8 cellular contexts compared by ENCODE assay signal in genomic region chr11:43880640-43881159, GRCh38. TPM values are rescaled to one million over a fixed set of nuclear protein-coding genes. Genes with fewer than 3 reads are reported as not detected.
DNase-seq lines count a peak whose midpoint lies in the region; ATAC-seq and TF ChIP-seq lines count a peak whose summit lies in the region.

Gene ALKBH3 (plus strand): TSS chr11:43880831. CDS start chr11:43882653, 1,822 bp downstream.

- intact Hi-C loops in activated T-helper 2 cell treated with anti-CD3 and anti-CD28 coated beads, Interferon-gamma antibody, Interleukin-2, Interleukin-4, amounts not matched to agents 10 μg/mL and 5 μg/mL and 100 μg/mL, durations not matched to agents 14 hours and 24 hours and 36 hours (cut with micrococcal nuclease): loop anchor here (1.0 to 5.0 kb wide), 2 partner anchors 11 to 238 kb away; no protein-coding TSS in a partner anchor
- intact Hi-C loops in natural killer cell (cut with micrococcal nuclease): loop anchor here (1.0 to 5.0 kb wide), 2 partner anchors 11 to 198 kb away; partner anchors contain the start of gene HSD17B12

- DNase-seq in GM23248: peak; percentile 97
- DNase-seq in RWPE2 (ENCODE audit: low spot score): peak; percentile 92
- DNase-seq in activated T-helper 2 cell treated with anti-CD3 and anti-CD28 coated beads, Interferon-gamma antibody, Interleukin-2, Interleukin-4, amounts not matched to agents 10 μg/mL and 5 μg/mL and 100 μg/mL, durations not matched to agents 14 hours and 24 hours and 36 hours (ENCODE audit: low spot score): peak; percentile 85
- DNase-seq in fibroblast of peridontal ligament (ENCODE audit: extremely low read depth): peak; percentile 93
- DNase-seq in natural killer cell: peak; percentile 86
- DNase-seq in stimulated activated naive B cell treated with anti-CD40 and anti-IgM and Interleukin-4, amounts not matched to agents 10 μg/mL and 1 μg/mL and 100 μg/mL, for 72 hours: peak; percentile 83

- peaks cover 24% of the 10 kb centered on the region for H3K36me3 ChIP-seq in DOHH2 (ENCODE audit: control insufficient read depth, low read length)
- peaks cover 29% of the 10 kb centered on the region for H3K36me3 ChIP-seq in GM23248 (ENCODE audit: low read depth)
- H3K36me3 ChIP-seq in KOPT-K1 (ENCODE audit: insufficient read depth, low read length): peaks cover 33% of the 10 kb centered on the region
- peaks cover 35% of the 10 kb centered on the region for H3K36me3 ChIP-seq in RWPE2 (ENCODE audit: low read depth)

- H3K9me2 ChIP-seq in DOHH2 (replicated peaks; ENCODE audit: control insufficient read depth, low read length) (no peaks in the 10 kb centered on the region), GM23248 (ENCODE audit: insufficient read depth) (no peaks in the 10 kb centered on the region)

- peaks cover 14% of the 10 kb centered on the region for H3K4me1 ChIP-seq in DOHH2 (ENCODE audit: control insufficient read depth, low read length)
- H3K4me1 ChIP-seq in GM23248 (ENCODE audit: insufficient read depth): peaks cover 13% of the 10 kb centered on the region; the same call in 1 of the 2 replicates
- H3K4me1 ChIP-seq in RWPE2 (ENCODE audit: insufficient read depth, poor library complexity, severe bottlenecking): peaks cover 9% of the 10 kb centered on the region

- no peaks in the 10 kb centered on the region for H4K20me1 ChIP-seq in DOHH2 (ENCODE audit: control insufficient read depth, insufficient read depth, low read depth, low read length)
- no peaks in the 10 kb centered on the region for H4K20me1 ChIP-seq in GM23248 (ENCODE audit: insufficient read depth)

- peaks cover 38% of the 10 kb centered on the region for H3K36me3 Mint-ChIP-seq in activated T-helper 2 cell treated with anti-CD3 and anti-CD28 coated beads, Interferon-gamma antibody, Interleukin-2, Interleukin-4, amounts not matched to agents 10 μg/mL and 5 μg/mL and 100 μg/mL, durations not matched to agents 14 hours and 24 hours and 36 hours (ENCODE audit: low read depth)
- peaks cover 6% of the 10 kb centered on the region for H3K36me3 Mint-ChIP-seq in natural killer cell
- H3K36me3 Mint-ChIP-seq in stimulated activated naive B cell treated with anti-CD40 and anti-IgM and Interleukin-4, amounts not matched to agents 10 μg/mL and 1 μg/mL and 100 μg/mL, for 72 hours: peaks cover 27 to 35% of the 10 kb centered on the region in 2 donors

- in situ Hi-C loops in GM23248 (cut with MboI): no loop called here

- H3K27ac ChIP-seq in DOHH2 (ENCODE audit: low read depth, low read length) (no peak within 1 kb of the TSS), GM23248 (peak within 1 kb of the TSS; percentile 13; the same call in 1 of the 2 replicates), KOPT-K1 (ENCODE audit: low read depth, low read length, poor library complexity, severe bottlenecking) (peak within 1 kb of the TSS; percentile 68), RWPE2 (ENCODE audit: poor library complexity, severe bottlenecking) (no peak within 1 kb of the TSS)

- H3K79me2 ChIP-seq in DOHH2 (ENCODE audit: control insufficient read depth, low read length) (peaks cover 10% of the 10 kb centered on the region), GM23248 (ENCODE audit: insufficient read depth) (peaks cover 20% of the 10 kb centered on the region)

- TF ChIP-seq CTCF in DOHH2 (IDR thresholded peaks at IDR 0.05; ENCODE audit: low read depth, low read length, poor library complexity, severe bottlenecking) (no peak), RWPE2 (IDR thresholded peaks at IDR 0.05; ENCODE audit: poor library complexity, severe bottlenecking) (no peak), natural killer cell (IDR thresholded peaks at IDR 0.05) (no peak)

- peak within 1 kb of the TSS; percentile 87 for H3K9ac ChIP-seq in GM23248

- H3F3A ChIP-seq in DOHH2 (ENCODE audit: control insufficient read depth, insufficient read depth) (no peaks in the 10 kb centered on the region), GM23248 (ENCODE audit: insufficient read depth) (no peaks in the 10 kb centered on the region)

- H3K9me3 ChIP-seq in DOHH2 (ENCODE audit: control insufficient read depth, insufficient read depth, low read length) (peaks cover 16% of the 10 kb centered on the region; the same call in 1 of the 2 replicates), GM23248 (ENCODE audit: low read depth) (no peaks in the 10 kb centered on the region), KOPT-K1 (ENCODE audit: insufficient read depth, low read length, poor library complexity, severe bottlenecking) (no peaks in the 10 kb centered on the region), RWPE2 (ENCODE audit: severe bottlenecking) (no peaks in the 10 kb centered on the region)

- H3K27me3 Mint-ChIP-seq in activated T-helper 2 cell treated with anti-CD3 and anti-CD28 coated beads, Interferon-gamma antibody, Interleukin-2, Interleukin-4, amounts not matched to agents 10 μg/mL and 5 μg/mL and 100 μg/mL, durations not matched to agents 14 hours and 24 hours and 36 hours (ENCODE audit: low read depth): peaks cover 8% of the 10 kb centered on the region
- peaks cover 9 to 20% of the 10 kb centered on the region in 2 donors for H3K27me3 Mint-ChIP-seq in natural killer cell (ENCODE audit: low read depth in 2 of 2)
- peaks cover 10 to 33% of the 10 kb centered on the region in 2 donors for H3K27me3 Mint-ChIP-seq in stimulated activated naive B cell treated with anti-CD40 and anti-IgM and Interleukin-4, amounts not matched to agents 10 μg/mL and 1 μg/mL and 100 μg/mL, for 72 hours

- H2AFZ ChIP-seq in GM23248: peak within 1 kb of the TSS; percentile 100

- H3K4me3 Mint-ChIP-seq in activated T-helper 2 cell treated with anti-CD3 and anti-CD28 coated beads, Interferon-gamma antibody, Interleukin-2, Interleukin-4, amounts not matched to agents 10 μg/mL and 5 μg/mL and 100 μg/mL, durations not matched to agents 14 hours and 24 hours and 36 hours (ENCODE audit: low read depth): peak within 1 kb of the TSS; percentile 90
- peak within 1 kb of the TSS; percentile 98 for H3K4me3 Mint-ChIP-seq in natural killer cell
- peak within 1 kb of the TSS; percentile 87 to 89 for H3K4me3 Mint-ChIP-seq in stimulated activated naive B cell treated with anti-CD40 and anti-IgM and Interleukin-4, amounts not matched to agents 10 μg/mL and 1 μg/mL and 100 μg/mL, for 72 hours

- no peaks in the 10 kb centered on the region for H3K27me3 ChIP-seq in DOHH2 (ENCODE audit: control insufficient read depth, low read length)
- no peaks in the 10 kb centered on the region for H3K27me3 ChIP-seq in GM23248 (replicated peaks; ENCODE audit: insufficient read depth)
- no peaks in the 10 kb centered on the region for H3K27me3 ChIP-seq in RWPE2 (ENCODE audit: insufficient read depth, poor library complexity, severe bottlenecking)

- H3K4me3 ChIP-seq in DOHH2 (ENCODE audit: low read length) (peak within 1 kb of the TSS; percentile 92), GM23248 (peak within 1 kb of the TSS; percentile 95), RWPE2 (ENCODE audit: severe bottlenecking) (peak within 1 kb of the TSS; percentile 83)

- H3K27ac Mint-ChIP-seq in activated T-helper 2 cell treated with anti-CD3 and anti-CD28 coated beads, Interferon-gamma antibody, Interleukin-2, Interleukin-4, amounts not matched to agents 10 μg/mL and 5 μg/mL and 100 μg/mL, durations not matched to agents 14 hours and 24 hours and 36 hours: peak within 1 kb of the TSS; percentile 77
- peak within 1 kb of the TSS; percentile 93 to 97 for H3K27ac Mint-ChIP-seq in natural killer cell
- peak within 1 kb of the TSS; percentile 66 for H3K27ac Mint-ChIP-seq in stimulated activated naive B cell treated with anti-CD40 and anti-IgM and Interleukin-4, amounts not matched to agents 10 μg/mL and 1 μg/mL and 100 μg/mL, for 72 hours

- peaks cover 11% of the 10 kb centered on the region for H3K9me3 Mint-ChIP-seq in activated T-helper 2 cell treated with anti-CD3 and anti-CD28 coated beads, Interferon-gamma antibody, Interleukin-2, Interleukin-4, amounts not matched to agents 10 μg/mL and 5 μg/mL and 100 μg/mL, durations not matched to agents 14 hours and 24 hours and 36 hours
- H3K9me3 Mint-ChIP-seq in natural killer cell: no peaks in the 10 kb centered on the region
- H3K9me3 Mint-ChIP-seq in stimulated activated naive B cell treated with anti-CD40 and anti-IgM and Interleukin-4, amounts not matched to agents 10 μg/mL and 1 μg/mL and 100 μg/mL, for 72 hours: peaks cover 2 to 4% of the 10 kb centered on the region in 2 donors

- H3K4me2 ChIP-seq in DOHH2 (ENCODE audit: low read length): peak within 1 kb of the TSS; percentile 90
- H3K4me2 ChIP-seq in GM23248 (ENCODE audit: unreplicated experiment): peak within 1 kb of the TSS; percentile 98

- ATAC-seq in RWPE2 (ENCODE audit: low read depth) (peak; percentile 98), natural killer cell (peak; percentile 100)
- ATAC-seq in stimulated activated naive B cell treated with anti-CD40 and anti-IgM and Interleukin-4, amounts not matched to agents 10 μg/mL and 1 μg/mL and 100 μg/mL, for 72 hours (replicated peaks): peak; percentile 99 to 100

- WGBS in GM23248 (ENCODE audit: low coverage in 1 of 2, low lambda C conversion rate in 2 of 2, missing lambda C conversion rate in 2 of 2), 2 experiments: 1 to 2% methylated on average over 31 to 36 of the region's 36 CpGs

- H3K4me1 Mint-ChIP-seq in activated T-helper 2 cell treated with anti-CD3 and anti-CD28 coated beads, Interferon-gamma antibody, Interleukin-2, Interleukin-4, amounts not matched to agents 10 μg/mL and 5 μg/mL and 100 μg/mL, durations not matched to agents 14 hours and 24 hours and 36 hours (ENCODE audit: low read depth): peaks cover 16% of the 10 kb centered on the region
- H3K4me1 Mint-ChIP-seq in natural killer cell: peaks cover 20 to 26% of the 10 kb centered on the region in 2 donors
- H3K4me1 Mint-ChIP-seq in stimulated activated naive B cell treated with anti-CD40 and anti-IgM and Interleukin-4, amounts not matched to agents 10 μg/mL and 1 μg/mL and 100 μg/mL, for 72 hours: peaks cover 6 to 14% of the 10 kb centered on the region in 2 donors

RNA-seq across cellular contexts. Expression of gene ALKBH3, which starts in this region (rescaled TPM):
- total RNA-seq in GM23248 (2014; rRNA removed; shearing (Covaris generic)): 36.6 and 46.8 TPM in 2 replicates
- 29.3 and 31.2 TPM in 2 replicates for polyA plus RNA-seq in GM23248 (2016; fragmentation: Nextera tagmentation; extraction: Ambion mirVana)
- total RNA-seq in activated T-helper 2 cell treated with anti-CD3 and anti-CD28 coated beads, Interferon-gamma antibody, Interleukin-2, Interleukin-4, amounts not matched to agents 10 μg/mL and 5 μg/mL and 100 μg/mL, durations not matched to agents 14 hours and 24 hours and 36 hours: 32.2 and 32.7 TPM in 2 replicates
- 10 to 100 TPM; 24.3 to 30.8 (median 29.6) TPM for total RNA-seq in natural killer cell

Comparison
In these comparisons a context has a peak if more than half of its experiments do, and no peak if none do; other contexts are left out.
1. H3K27ac ChIP-seq: peak in GM23248 (single experiment) and KOPT-K1 (single experiment); none in DOHH2 (single experiment) and RWPE2 (single experiment).
2. Peak in every context shown above with its lines, with median percentiles within 50 percentile points of each other: H3K4me3 ChIP-seq, DNase-seq, ATAC-seq, H3K27ac Mint-ChIP-seq and H3K4me3 Mint-ChIP-seq.